19 cellular contexts compared by ENCODE assay signal in the genomic region with DNA sequence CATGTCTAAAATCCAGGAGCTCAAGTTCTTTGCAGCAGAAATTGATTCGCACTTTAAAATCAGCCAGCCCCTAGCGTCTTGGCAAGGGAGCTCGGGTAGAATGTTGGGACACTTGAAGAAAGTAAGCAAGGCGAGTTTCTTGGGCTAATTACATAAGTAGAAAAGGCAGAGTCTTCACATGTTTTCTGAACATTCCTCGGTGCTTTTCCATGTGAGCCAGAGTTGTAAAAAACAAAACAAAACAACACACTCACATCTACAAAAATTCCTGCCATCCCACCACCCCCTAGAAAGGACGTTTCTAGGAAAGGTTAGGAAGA. TPM values are rescaled to one million over a fixed set of nuclear protein-coding genes. Genes with fewer than 3 reads are reported as not detected.
"Had no signal": no experiment of that assay in that cellular context is flagged by ENCODE, and none has a peak within 500 bp of the region (broad histone marks: within the 10 kb centered on the region; RNA-seq: fewer than 3 reads in every experiment).

No MANE protein-coding gene starts in this region.

- DNase-seq: activated CD4-positive, alpha-beta T cell treated with anti-CD3 and anti-CD28 coated beads for 4 hours; activated CD4-positive, alpha-beta T cell treated with anti-CD3 and anti-CD28 coated beads, Interleukin-2, amount 50 U/mL, for 48 hours; activated CD4-positive, CD25-positive, alpha-beta regulatory T cell; activated naive CD4-positive, alpha-beta T cell treated with Interleukin-2 at 50 U/mL for 16 hours; activated naive CD8-positive, alpha-beta T cell treated with anti-CD3 and anti-CD28 coated beads, Interleukin-2, amount 10 ng/mL, durations not matched to agents 7 days and 5 days; activated T-cell treated with anti-CD3 and anti-CD28 coated beads, Interleukin-2, amount 50 U/mL, for 48 hours; amniotic stem cell; cerebellar nuclear complex; erythroblast; hippocampal formation; psoas muscle; stimulated activated CD4-positive, alpha-beta T cell treated with anti-CD3 and anti-CD28 coated beads, Interleukin-12 subunit alpha, Interleukin-12 subunit beta, amount 100 ng/mL, for 4 hours; stimulated activated CD4-positive, alpha-beta T cell treated with anti-CD3 and anti-CD28 coated beads, Interleukin-4, amount 100 ng/mL, for 4 hours; stimulated activated naive CD8-positive, alpha-beta T cell treated with anti-CD3 and anti-CD28 coated beads, Interleukin-15, Interleukin-2, amounts not matched to agents 100 U/mL and 50 U/mL, for 24 hours; tibial artery had no signal

- H3K4me3 ChIP-seq: coronary artery, ovary, psoas muscle, tibial artery had no signal

- H3K4me1 ChIP-seq: psoas muscle, tibial artery had no signal

- H3K27ac ChIP-seq: coronary artery, ovary, psoas muscle, tibial artery had no signal

- H3K36me3 ChIP-seq: ovary, tibial artery had no signal

- H3K27me3 ChIP-seq: ovary, tibial artery had no signal

- H3K9me3 ChIP-seq: ovary, psoas muscle, tibial artery had no signal

RNA-seq across cellular contexts. Expression of gene EMX2, which starts 38.7 kb away (rescaled TPM):
- total RNA-seq: activated naive CD8-positive, alpha-beta T cell treated with anti-CD3 and anti-CD28 coated beads, Interleukin-2, amount 10 ng/mL, durations not matched to agents 7 days and 5 days; liver; myocyte had no signal
- polyA plus RNA-seq: liver had no signal
